17 cellular contexts compared by ENCODE assay signal in the genomic region with DNA sequence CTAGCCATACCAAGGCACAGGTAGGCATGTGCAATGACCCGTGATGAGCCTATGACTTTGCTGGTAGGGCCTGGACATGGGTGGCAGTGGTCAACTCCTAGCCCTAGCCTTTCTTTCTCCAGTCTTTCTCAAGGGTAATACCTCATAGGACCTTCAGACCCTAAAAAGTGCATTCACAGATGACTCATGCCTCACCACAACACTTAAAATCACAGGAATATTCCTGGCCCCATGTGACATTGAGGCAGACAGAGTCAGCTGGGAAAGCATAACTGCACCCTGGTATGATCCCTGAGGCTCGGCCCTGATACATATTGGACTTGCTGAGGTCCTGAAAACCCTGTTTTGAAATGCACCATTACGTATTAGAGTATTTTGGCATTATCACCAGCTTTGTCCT.
"Had no signal": no experiment of that assay in that cellular context is flagged by ENCODE, and none has a peak within 500 bp of the region (broad histone marks: within the 10 kb centered on the region; RNA-seq: fewer than 3 reads in every experiment).

No MANE protein-coding gene starts in this region.

- H3K36me3 Mint-ChIP-seq: activated CD8-positive, alpha-beta memory T cell treated with anti-CD3 and anti-CD28 coated beads, Interleukin-2, amount 10 ng/mL, durations not matched to agents 7 days and 5 days; activated naive CD8-positive, alpha-beta T cell; type B pancreatic cell had no signal

- H3K9me3 ChIP-seq: heart left ventricle, left ventricle myocardium inferior, suprapubic skin had no signal

- H3K4me1 ChIP-seq: heart left ventricle, left ventricle myocardium inferior, suprapubic skin had no signal

- H3K9me3 Mint-ChIP-seq: activated T-cell treated with anti-CD3 and anti-CD28 coated beads, Interleukin-2, amount 50 U/mL, for 24 hours; central memory CD8-positive, alpha-beta T cell; type B pancreatic cell had no signal

- DNase-seq: activated CD4-positive, alpha-beta T cell treated with anti-CD3 and anti-CD28 coated beads, Interleukin-2, amount 50 U/mL, for 48 hours; activated CD8-positive, alpha-beta memory T cell treated with anti-CD3 and anti-CD28 coated beads, Interleukin-2, amount 10 ng/mL, durations not matched to agents 7 days and 5 days; activated gamma-delta T cell; activated T-cell treated with anti-CD3 and anti-CD28 coated beads, Interleukin-2, amount 50 U/mL, for 24 hours; aorta; foreskin melanocyte; heart left ventricle; left ventricle myocardium inferior; stimulated activated CD4-positive, alpha-beta T cell treated with anti-CD3 and anti-CD28 coated beads, Interleukin-4, amount 100 ng/mL, for 1 hour; stimulated activated CD8-positive, alpha-beta memory T cell treated with anti-CD3 and anti-CD28 coated beads, Interleukin-4, amount 100 ng/mL, for 48 hours; stimulated activated naive CD8-positive, alpha-beta T cell treated with anti-CD3 and anti-CD28 coated beads, Interleukin-15, Interleukin-2, amounts not matched to agents 100 U/mL and 50 U/mL, for 24 hours had no signal

- H3K4me3 ChIP-seq: heart left ventricle, left ventricle myocardium inferior, suprapubic skin had no signal

- H3K27me3 Mint-ChIP-seq: type B pancreatic cell had no signal

- H3K4me3 Mint-ChIP-seq: activated CD8-positive, alpha-beta memory T cell treated with anti-CD3 and anti-CD28 coated beads, Interleukin-2, amount 10 ng/mL, durations not matched to agents 7 days and 5 days; activated naive CD8-positive, alpha-beta T cell; activated T-cell treated with anti-CD3 and anti-CD28 coated beads, Interleukin-2, amount 50 U/mL, for 24 hours; central memory CD8-positive, alpha-beta T cell; type B pancreatic cell had no signal

- H3K4me1 Mint-ChIP-seq: activated CD8-positive, alpha-beta memory T cell treated with anti-CD3 and anti-CD28 coated beads, Interleukin-2, amount 10 ng/mL, durations not matched to agents 7 days and 5 days; central memory CD8-positive, alpha-beta T cell had no signal

- FAIRE-seq: islet of Langerhans had no signal

- H3K36me3 ChIP-seq: heart left ventricle, left ventricle myocardium inferior, suprapubic skin had no signal

- ATAC-seq: activated CD4-positive, CD25-positive, alpha-beta regulatory T cell treated with anti-CD3 and anti-CD28 coated beads, Interleukin-2, amount 50 U/mL, for 24 hours; activated CD8-positive, alpha-beta memory T cell treated with anti-CD3 and anti-CD28 coated beads, Interleukin-2, amount 10 ng/mL, durations not matched to agents 7 days and 5 days; heart left ventricle; stimulated activated naive CD8-positive, alpha-beta T cell treated with anti-CD3 and anti-CD28 coated beads, Interleukin-15, Interleukin-2, amounts not matched to agents 100 U/mL and 50 U/mL, for 24 hours had no signal

- H3K27ac Mint-ChIP-seq: activated CD8-positive, alpha-beta memory T cell treated with anti-CD3 and anti-CD28 coated beads, Interleukin-2, amount 10 ng/mL, durations not matched to agents 7 days and 5 days; activated naive CD8-positive, alpha-beta T cell; activated T-cell treated with anti-CD3 and anti-CD28 coated beads, Interleukin-2, amount 50 U/mL, for 24 hours; type B pancreatic cell had no signal

- H3K27ac ChIP-seq: heart left ventricle, left ventricle myocardium inferior, suprapubic skin had no signal

- H3K27me3 ChIP-seq: heart left ventricle, suprapubic skin had no signal
